ENCODE assay signal across 9 cellular contexts in the genomic region with DNA sequence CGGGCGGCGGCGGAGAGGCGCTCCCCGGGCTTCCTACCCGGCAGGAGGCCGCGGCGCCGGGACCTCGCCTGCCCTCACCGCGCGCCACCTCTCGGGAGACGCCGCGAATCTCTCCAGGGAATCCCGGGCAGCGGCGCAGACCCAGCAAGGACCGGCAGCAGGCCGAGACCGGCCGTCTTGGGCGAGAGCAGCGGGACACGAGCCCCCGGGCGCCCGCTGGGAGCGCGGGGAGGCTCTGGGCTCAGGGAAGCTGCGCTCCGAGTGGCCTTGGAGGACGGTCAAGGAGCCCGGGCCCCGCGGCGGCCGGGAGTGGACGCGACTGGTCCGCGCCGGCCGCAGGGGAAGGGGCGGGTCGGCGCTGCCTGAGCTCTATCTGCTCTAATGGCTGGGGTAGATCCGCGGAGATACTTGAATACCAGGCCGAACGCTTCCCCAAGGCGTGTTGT. TPM values are rescaled to one million over a fixed set of nuclear protein-coding genes. Genes with fewer than 3 reads are reported as not detected.
A peak's percentile ranks its signal among the peaks of the same experiment; 100 is the strongest.
DNase-seq lines count a peak whose midpoint lies in the region; ATAC-seq and TF ChIP-seq lines count a peak whose summit lies in the region.
"Had no signal": no experiment of that assay in that cellular context is flagged by ENCODE, and none has a peak within 500 bp of the region (broad histone marks: within the 10 kb centered on the region; RNA-seq: fewer than 3 reads in every experiment).

No MANE protein-coding gene starts in this region.

- peaks cover 3% of the 10 kb centered on the region for H3K4me1 Mint-ChIP-seq in T-helper 2 cell treated with Interferon-gamma antibody and Interleukin-4, amounts not matched to agents 5 μg/mL and 100 μg/mL, for 36 hours (ENCODE audit: low read depth)

- H3K27me3 ChIP-seq in ascending aorta = peaks cover 14% of the 10 kb centered on the region
- peaks cover 1 to 77% of the 10 kb centered on the region in 2 donors for H3K27me3 ChIP-seq in tibial artery

- H3K36me3 Mint-ChIP-seq in T-helper 2 cell treated with Interferon-gamma antibody and Interleukin-4, amounts not matched to agents 5 μg/mL and 100 μg/mL, for 36 hours (ENCODE audit: low read depth) = peaks cover 2% of the 10 kb centered on the region

- H3K27ac ChIP-seq in ascending aorta (no peak overlapping the region), tibial artery (no peak overlapping the region)

- H3K27ac Mint-ChIP-seq in T-helper 2 cell treated with Interferon-gamma antibody and Interleukin-4, amounts not matched to agents 5 μg/mL and 100 μg/mL, for 36 hours = no peak overlapping the region

- ATAC-seq in HG03097 (IDR thresholded peaks at IDR 0.05; ENCODE audit: low FRiP score, unreplicated experiment) (peak; percentile 19), HG03469 (IDR thresholded peaks at IDR 0.05; ENCODE audit: unreplicated experiment) (no peak)

- H3K9me3 ChIP-seq in ascending aorta = no peaks in the 10 kb centered on the region
- H3K9me3 ChIP-seq in tibial artery = no peaks in the 10 kb centered on the region

- TF ChIP-seq CTCF in ascending aorta (IDR thresholded peaks at IDR 0.05) (no peak), tibial artery (IDR thresholded peaks at IDR 0.05) (no peak)

- H3K4me1 ChIP-seq in ascending aorta = peaks cover 2 to 9% of the 10 kb centered on the region in 2 donors
- peaks cover 0 to 16% (median 15%) of the 10 kb centered on the region in 4 donors for H3K4me1 ChIP-seq in tibial artery

- intact Hi-C loops in ascending aorta (cut with DNase I) (no loop called here), tibial artery (cut with DNase I; ENCODE audit: low total_unique reads) (no loop called here)

- H3K4me3 ChIP-seq in ascending aorta (peak overlapping the region; percentile 49 to 59), tibial artery (peak overlapping the region; percentile 30 to 49)

- H3K4me3 Mint-ChIP-seq in T-helper 2 cell treated with Interferon-gamma antibody and Interleukin-4, amounts not matched to agents 5 μg/mL and 100 μg/mL, for 36 hours = peak overlapping the region; percentile 79

- H3K36me3 ChIP-seq in ascending aorta (no peaks in the 10 kb centered on the region), tibial artery (no peaks in the 10 kb centered on the region)

- no peak for DNase-seq in T-helper 2 cell treated with Interferon-gamma antibody and Interleukin-4, amounts not matched to agents 5 μg/mL and 100 μg/mL, for 36 hours (ENCODE audit: low spot score)
- DNase-seq in T-helper 2 cell = no peak
- no peak for DNase-seq in ascending aorta (ENCODE audit: low spot score in 2 of 2)
- peak; percentile 54 for DNase-seq in left kidney (ENCODE audit: low read depth, low spot score)
- no peak for DNase-seq in tibial artery
- no peak for DNase-seq in NCI-H2107 treated with DMSO at 0.1 percent for 48 hours (lab: John Stamatoyannopoulos, UW; ENCODE audit: unreplicated experiment)

- no peaks in the 10 kb centered on the region for H3K9me3 Mint-ChIP-seq in T-helper 2 cell treated with Interferon-gamma antibody and Interleukin-4, amounts not matched to agents 5 μg/mL and 100 μg/mL, for 36 hours

- peaks cover 78% of the 10 kb centered on the region for H3K27me3 Mint-ChIP-seq in T-helper 2 cell treated with Interferon-gamma antibody and Interleukin-4, amounts not matched to agents 5 μg/mL and 100 μg/mL, for 36 hours (ENCODE audit: low read depth)

RNA-seq across cellular contexts. Expression of gene CDX2, which starts 14.7 kb away (rescaled TPM):
- not detected for total RNA-seq in ascending aorta
- total RNA-seq: temporal lobe had no signal

RNA-seq across cellular contexts. Expression of gene URAD, which starts 34.1 kb away (rescaled TPM):
- not detected for total RNA-seq in ascending aorta
- total RNA-seq: temporal lobe had no signal

RNA-seq across cellular contexts. Expression of gene PDX1, which starts 34.6 kb away (rescaled TPM):
- total RNA-seq in ascending aorta = not detected
- total RNA-seq: temporal lobe had no signal
